1 cellular context compared by ENCODE assay signal in the genomic region with DNA sequence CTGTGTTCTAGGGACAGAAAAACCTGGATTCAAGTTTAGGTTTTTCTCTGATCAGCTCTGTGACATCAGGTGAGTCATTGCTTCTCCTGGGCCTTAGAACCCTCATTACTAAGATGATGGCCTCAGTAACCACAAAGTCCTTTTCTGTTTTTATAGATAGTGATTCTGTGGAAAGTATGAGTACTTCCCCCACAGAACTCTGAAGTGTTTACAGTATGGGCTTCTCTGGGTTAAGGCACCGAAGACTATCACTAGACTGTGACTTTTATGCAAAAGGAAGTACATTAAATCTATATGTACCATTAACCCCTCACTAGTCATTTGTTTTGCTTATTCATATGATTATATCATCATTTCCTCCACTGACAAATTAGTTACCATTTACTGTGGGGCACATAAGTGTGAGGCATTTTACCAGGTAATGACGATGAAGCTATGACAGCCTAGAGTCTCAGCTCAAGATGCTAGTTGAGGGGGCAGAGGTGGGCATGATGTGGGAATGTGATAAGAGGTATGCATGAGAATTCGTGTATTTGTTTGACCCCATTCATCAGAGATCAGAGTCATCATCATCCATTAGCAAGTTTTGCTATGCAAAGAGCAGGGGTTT.
TF ChIP-seq lines count a peak whose summit lies in the region.

No MANE protein-coding gene starts in this region.

TF ChIP-seq in K562, 482 proteins besides CTCF, POLR2A, EP300 and RAD21:
- TF ChIP-seq JUND (IDR thresholded peaks at IDR 0.05; ENCODE audit: borderline replicate concordance, low read depth, low read length) (no peak), JUND (tag; IDR thresholded peaks at IDR 0.05; ENCODE audit: borderline replicate concordance, low read depth, low read length) (0 out of 3 replicates have a peak, but pooled peaks have one; percentile 28), ARID1B (IDR thresholded peaks at IDR 0.05) (0 out of 2 replicates have a peak, but pooled peaks have one; percentile 13), FOSL1 (tag; conservative IDR thresholded peaks at IDR 0.05) (peak; percentile 52; the same call in 1 of the 2 replicates), ZNF253 (CRISPR knock-in tag; conservative IDR thresholded peaks at IDR 0.05) (no peak), TFAM (CRISPR knock-in tag; conservative IDR thresholded peaks at IDR 0.05) (no peak)
- TF ChIP-seq, protein P1, sequence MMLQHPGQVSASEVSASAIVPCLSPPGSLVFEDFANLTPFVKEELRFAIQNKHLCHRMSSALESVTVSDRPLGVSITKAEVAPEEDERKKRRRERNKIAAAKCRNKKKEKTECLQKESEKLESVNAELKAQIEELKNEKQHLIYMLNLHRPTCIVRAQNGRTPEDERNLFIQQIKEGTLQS (IDR thresholded peaks at IDR 0.05), result 0 out of 2 replicates have a peak, but pooled peaks have one; percentile 16
- TF ChIP-seq, protein P1 (CRISPR knock-in tag; conservative IDR thresholded peaks at IDR 0.05), result no peak
- TF ChIP-seq, protein P2, sequence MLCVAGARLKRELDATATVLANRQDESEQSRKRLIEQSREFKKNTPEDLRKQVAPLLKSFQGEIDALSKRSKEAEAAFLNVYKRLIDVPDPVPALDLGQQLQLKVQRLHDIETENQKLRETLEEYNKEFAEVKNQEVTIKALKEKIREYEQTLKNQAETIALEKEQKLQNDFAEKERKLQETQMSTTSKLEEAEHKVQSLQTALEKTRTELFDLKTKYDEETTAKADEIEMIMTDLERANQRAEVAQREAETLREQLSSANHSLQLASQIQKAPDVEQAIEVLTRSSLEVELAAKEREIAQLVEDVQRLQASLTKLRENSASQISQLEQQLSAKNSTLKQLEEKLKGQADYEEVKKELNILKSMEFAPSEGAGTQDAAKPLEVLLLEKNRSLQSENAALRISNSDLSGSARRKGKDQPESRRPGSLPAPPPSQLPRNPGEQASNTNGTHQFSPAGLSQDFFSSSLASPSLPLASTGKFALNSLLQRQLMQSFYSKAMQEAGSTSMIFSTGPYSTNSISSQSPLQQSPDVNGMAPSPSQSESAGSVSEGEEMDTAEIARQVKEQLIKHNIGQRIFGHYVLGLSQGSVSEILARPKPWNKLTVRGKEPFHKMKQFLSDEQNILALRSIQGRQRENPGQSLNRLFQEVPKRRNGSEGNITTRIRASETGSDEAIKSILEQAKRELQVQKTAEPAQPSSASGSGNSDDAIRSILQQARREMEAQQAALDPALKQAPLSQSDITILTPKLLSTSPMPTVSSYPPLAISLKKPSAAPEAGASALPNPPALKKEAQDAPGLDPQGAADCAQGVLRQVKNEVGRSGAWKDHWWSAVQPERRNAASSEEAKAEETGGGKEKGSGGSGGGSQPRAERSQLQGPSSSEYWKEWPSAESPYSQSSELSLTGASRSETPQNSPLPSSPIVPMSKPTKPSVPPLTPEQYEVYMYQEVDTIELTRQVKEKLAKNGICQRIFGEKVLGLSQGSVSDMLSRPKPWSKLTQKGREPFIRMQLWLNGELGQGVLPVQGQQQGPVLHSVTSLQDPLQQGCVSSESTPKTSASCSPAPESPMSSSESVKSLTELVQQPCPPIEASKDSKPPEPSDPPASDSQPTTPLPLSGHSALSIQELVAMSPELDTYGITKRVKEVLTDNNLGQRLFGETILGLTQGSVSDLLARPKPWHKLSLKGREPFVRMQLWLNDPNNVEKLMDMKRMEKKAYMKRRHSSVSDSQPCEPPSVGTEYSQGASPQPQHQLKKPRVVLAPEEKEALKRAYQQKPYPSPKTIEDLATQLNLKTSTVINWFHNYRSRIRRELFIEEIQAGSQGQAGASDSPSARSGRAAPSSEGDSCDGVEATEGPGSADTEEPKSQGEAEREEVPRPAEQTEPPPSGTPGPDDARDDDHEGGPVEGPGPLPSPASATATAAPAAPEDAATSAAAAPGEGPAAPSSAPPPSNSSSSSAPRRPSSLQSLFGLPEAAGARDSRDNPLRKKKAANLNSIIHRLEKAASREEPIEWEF (CRISPR knock-in tag; IDR thresholded peaks at IDR 0.05), result no peak
- TF ChIP-seq, protein P3, sequence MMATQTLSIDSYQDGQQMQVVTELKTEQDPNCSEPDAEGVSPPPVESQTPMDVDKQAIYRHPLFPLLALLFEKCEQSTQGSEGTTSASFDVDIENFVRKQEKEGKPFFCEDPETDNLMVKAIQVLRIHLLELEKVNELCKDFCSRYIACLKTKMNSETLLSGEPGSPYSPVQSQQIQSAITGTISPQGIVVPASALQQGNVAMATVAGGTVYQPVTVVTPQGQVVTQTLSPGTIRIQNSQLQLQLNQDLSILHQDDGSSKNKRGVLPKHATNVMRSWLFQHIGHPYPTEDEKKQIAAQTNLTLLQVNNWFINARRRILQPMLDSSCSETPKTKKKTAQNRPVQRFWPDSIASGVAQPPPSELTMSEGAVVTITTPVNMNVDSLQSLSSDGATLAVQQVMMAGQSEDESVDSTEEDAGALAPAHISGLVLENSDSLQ (IDR thresholded peaks at IDR 0.05), result no peak
- TF ChIP-seq, protein P4, sequence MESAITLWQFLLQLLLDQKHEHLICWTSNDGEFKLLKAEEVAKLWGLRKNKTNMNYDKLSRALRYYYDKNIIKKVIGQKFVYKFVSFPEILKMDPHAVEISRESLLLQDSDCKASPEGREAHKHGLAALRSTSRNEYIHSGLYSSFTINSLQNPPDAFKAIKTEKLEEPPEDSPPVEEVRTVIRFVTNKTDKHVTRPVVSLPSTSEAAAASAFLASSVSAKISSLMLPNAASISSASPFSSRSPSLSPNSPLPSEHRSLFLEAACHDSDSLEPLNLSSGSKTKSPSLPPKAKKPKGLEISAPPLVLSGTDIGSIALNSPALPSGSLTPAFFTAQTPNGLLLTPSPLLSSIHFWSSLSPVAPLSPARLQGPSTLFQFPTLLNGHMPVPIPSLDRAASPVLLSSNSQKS (CRISPR knock-in tag; IDR thresholded peaks at IDR 0.05), result no peak
- TF ChIP-seq, protein P5, sequence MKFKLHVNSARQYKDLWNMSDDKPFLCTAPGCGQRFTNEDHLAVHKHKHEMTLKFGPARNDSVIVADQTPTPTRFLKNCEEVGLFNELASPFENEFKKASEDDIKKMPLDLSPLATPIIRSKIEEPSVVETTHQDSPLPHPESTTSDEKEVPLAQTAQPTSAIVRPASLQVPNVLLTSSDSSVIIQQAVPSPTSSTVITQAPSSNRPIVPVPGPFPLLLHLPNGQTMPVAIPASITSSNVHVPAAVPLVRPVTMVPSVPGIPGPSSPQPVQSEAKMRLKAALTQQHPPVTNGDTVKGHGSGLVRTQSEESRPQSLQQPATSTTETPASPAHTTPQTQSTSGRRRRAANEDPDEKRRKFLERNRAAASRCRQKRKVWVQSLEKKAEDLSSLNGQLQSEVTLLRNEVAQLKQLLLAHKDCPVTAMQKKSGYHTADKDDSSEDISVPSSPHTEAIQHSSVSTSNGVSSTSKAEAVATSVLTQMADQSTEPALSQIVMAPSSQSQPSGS (CRISPR knock-in tag; IDR thresholded peaks at IDR 0.05), result no peak
TF ChIP-seq in K562: peak in this region for 4.
